In genomic region chr2:38077431-38077769, GRCh38 we compare ENCODE assay signal across 8 cellular contexts. TPM values are rescaled to one million over a fixed set of nuclear protein-coding genes. Genes with fewer than 3 reads are reported as not detected.
DNase-seq lines count a peak whose midpoint lies in the region; ATAC-seq and TF ChIP-seq lines count a peak whose summit lies in the region.

No MANE protein-coding gene starts in this region.

- H3K4me1 Mint-ChIP-seq in brain (peaks cover 15% of the 10 kb centered on the region), memory B cell (peaks cover 4% of the 10 kb centered on the region), type B pancreatic cell (ENCODE audit: unreplicated experiment) (peaks cover 21% of the 10 kb centered on the region)

- WGBS in heart left ventricle, 4 donors = 22 to 28% (median 24%) methylated on average over 12 of the region's 12 CpGs

- TF ChIP-seq POLR2A in heart left ventricle (IDR thresholded peaks at IDR 0.05) = no peak

- peaks cover 8% of the 10 kb centered on the region for H3K36me3 Mint-ChIP-seq in brain
- no peaks in the 10 kb centered on the region for H3K36me3 Mint-ChIP-seq in memory B cell
- H3K36me3 Mint-ChIP-seq in type B pancreatic cell = peaks cover 23% of the 10 kb centered on the region

- H3K27ac Mint-ChIP-seq in brain (peak overlapping the region in 3 of 5 experiments; percentile 52 to 77 (median 70)), memory B cell (no peak overlapping the region), type B pancreatic cell (peak overlapping the region; percentile 97)

- TF ChIP-seq CTCF in heart left ventricle (IDR thresholded peaks at IDR 0.05) (no peak), brain (conservative IDR thresholded peaks at IDR 0.05) (no peak), type B pancreatic cell (conservative IDR thresholded peaks at IDR 0.05) (no peak), GM20000 (IDR thresholded peaks at IDR 0.05; ENCODE audit: extremely low read depth, missing control alignments) (no peak)

- intact Hi-C loops in heart left ventricle (cut with DNase I) (loop anchor here in 9 of 10 donors (2.0 to 10.0 kb wide), 8 partner anchors 19 to 197 kb away; no protein-coding TSS in a partner anchor), Right ventricle myocardium superior (cut with DNase I) (loop anchor here (10.0 kb wide), 1 partner anchor 197 kb away; no protein-coding TSS in a partner anchor)

- no peaks in the 10 kb centered on the region for H3K9me3 ChIP-seq in heart left ventricle

- in situ Hi-C loops in G401 (cut with HindIII; ENCODE audit: low sequenced_read_pairs) = no loop called here

- H3K36me3 ChIP-seq in heart left ventricle = no peaks in the 10 kb centered on the region

- H3K27me3 Mint-ChIP-seq in brain = peaks cover 83% of the 10 kb centered on the region
- peaks cover 15% of the 10 kb centered on the region for H3K27me3 Mint-ChIP-seq in memory B cell
- H3K27me3 Mint-ChIP-seq in type B pancreatic cell = peaks cover 35% of the 10 kb centered on the region

- H3K4me1 ChIP-seq in heart left ventricle = peaks cover 0 to 46% (median 22%) of the 10 kb centered on the region in 12 donors

- H3K27me3 ChIP-seq in heart left ventricle = peaks cover 0 to 49% (median 32%) of the 10 kb centered on the region in 9 donors

- H3K4me3 ChIP-seq in heart left ventricle = peak overlapping the region; percentile 30 to 77 (median 65)

- DNase-seq in heart left ventricle = no peak
- no peak for DNase-seq in Right ventricle myocardium superior
- no peak for DNase-seq in memory B cell (ENCODE audit: low spot score in 2 of 2)
- DNase-seq in type B pancreatic cell (ENCODE audit: extremely low spot score, unreplicated experiment) = no peak
- DNase-seq in GM20000 (ENCODE audit: low spot score) = no peak
- DNase-seq in G401 (ENCODE audit: low spot score) = no peak
- no peak for DNase-seq in NK-92 (lab: John Stamatoyannopoulos, UW; ENCODE audit: unreplicated experiment)

- ATAC-seq in heart left ventricle (no peak), Right ventricle myocardium superior (ENCODE audit: poor library complexity) (no peak), memory B cell (ENCODE audit: low read depth) (no peak)

- peak overlapping the region; percentile 78 to 97 (median 93) for H3K27ac ChIP-seq in heart left ventricle

- H3K9me3 Mint-ChIP-seq in brain (peaks cover 2 to 15% (median 5%) of the 10 kb centered on the region in 5 experiments), memory B cell (no peaks in the 10 kb centered on the region), type B pancreatic cell (no peaks in the 10 kb centered on the region)

- H3K4me3 Mint-ChIP-seq in brain (peak overlapping the region; percentile 72 to 82 (median 75)), memory B cell (peak overlapping the region; percentile 29), type B pancreatic cell (peak overlapping the region; percentile 87)

RNA-seq across cellular contexts. Expression of gene CYP1B1, which starts 1.4 kb away (rescaled TPM):
- total RNA-seq in heart left ventricle (10 to 100 TPM; 11.2 to 68.8 (median 24.5) TPM), Right ventricle myocardium superior (17.1 TPM), type B pancreatic cell (ENCODE audit: low replicate concordance) (176 and 360 TPM in 2 replicates)
- polyA plus RNA-seq in heart left ventricle (1 to 10 TPM; 3.9 to 8.9 TPM), brain (ENCODE audit: insufficient read depth, low read depth, low replicate concordance) (1.3 TPM)
- total RNA-seq in G401 (2014; rRNA removed; shearing (Covaris generic)) = not detected in 2 replicates

Comparison
In these comparisons a context has a peak if more than half of its experiments do, and no peak if none do; other contexts are left out.
1. H3K4me3 Mint-ChIP-seq: peak in every context shown above with its lines; median percentile 87 in type B pancreatic cell; 75 in brain; 29 in memory B cell.
2. RNA of gene CYP1B1, which starts 1.4 kb away (total RNA-seq): 176 to 360 TPM in type B pancreatic cell, 11.2 to 68.8 TPM in heart left ventricle and 17.1 TPM in Right ventricle myocardium superior (single experiment); not detected in G401; every median in the first group is over 10 times any median in the second.